Comparison of ENCODE assay signal across 21 cellular contexts in the genomic region with DNA sequence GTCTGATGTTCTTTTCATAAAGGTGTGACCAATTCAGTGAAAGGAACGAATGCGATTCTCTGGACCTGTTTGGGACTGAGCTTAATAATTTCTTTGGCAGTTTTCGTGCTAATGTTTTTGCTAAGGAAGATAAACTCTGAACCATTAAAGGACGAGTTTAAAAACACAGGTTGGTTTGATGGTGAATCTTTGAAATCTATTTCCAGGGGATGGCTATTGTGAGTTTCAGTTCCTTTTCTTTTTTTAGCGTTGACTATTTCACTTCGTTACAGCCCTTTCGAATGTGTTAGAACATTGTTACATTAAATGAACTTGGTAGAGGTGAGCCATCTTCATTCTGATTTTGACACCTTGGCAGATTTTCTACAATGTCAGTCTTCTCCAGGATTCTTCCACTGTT. TPM values are rescaled to one million over a fixed set of nuclear protein-coding genes. Genes with fewer than 3 reads are reported as not detected.
A peak's percentile ranks its signal among the peaks of the same experiment; 100 is the strongest.
DNase-seq lines count a peak whose midpoint lies in the region; ATAC-seq and TF ChIP-seq lines count a peak whose summit lies in the region.
"Had no signal": no experiment of that assay in that cellular context is flagged by ENCODE, and none has a peak within 500 bp of the region (broad histone marks: within the 10 kb centered on the region; RNA-seq: fewer than 3 reads in every experiment).

No MANE protein-coding gene starts in this region.

- H3K9ac ChIP-seq in MM.1S (ENCODE audit: low read length): peak overlapping the region; percentile 96

- no peaks in the 10 kb centered on the region for H3K27me3 ChIP-seq in MM.1S (replicated peaks; ENCODE audit: insufficient read depth, low read length)
- H3K27me3 ChIP-seq in spleen (replicated peaks in 1 of 7): no peaks in the 10 kb centered on the region
- H3K27me3 ChIP-seq in left ventricle myocardium inferior (ENCODE audit: low read depth): no peaks in the 10 kb centered on the region

- H2AFZ ChIP-seq in MM.1S (ENCODE audit: low read length): no peak overlapping the region

- intact Hi-C loops in spleen (cut with DNase I; ENCODE audit: low total_unique reads): no loop called here
- intact Hi-C loops in left ventricle myocardium inferior (cut with micrococcal nuclease): no loop called here

- TF ChIP-seq POLR2A in spleen (IDR thresholded peaks at IDR 0.05): no peak

- peaks cover 80% of the 10 kb centered on the region for H3F3A ChIP-seq in MM.1S (ENCODE audit: insufficient read depth, low read length)

- H3K4me1 ChIP-seq in MM.1S (ENCODE audit: low read length): peaks cover 31% of the 10 kb centered on the region
- H3K4me1 ChIP-seq in spleen: peaks cover 0 to 52% (median 14%) of the 10 kb centered on the region in 6 donors
- H3K4me1 ChIP-seq in left ventricle myocardium inferior: no peaks in the 10 kb centered on the region
- H3K4me1 ChIP-seq: A549, Caco-2, tibial artery had no signal

- ATAC-seq in GM21423 (IDR thresholded peaks at IDR 0.05; ENCODE audit: unreplicated experiment): peak; percentile 32
- ATAC-seq: A549; activated CD8-positive, alpha-beta memory T cell treated with anti-CD3 and anti-CD28 coated beads, Interleukin-2, amount 10 ng/mL, durations not matched to agents 7 days and 5 days; effector memory CD8-positive, alpha-beta T cell had no signal

- H3K9me3 ChIP-seq in MM.1S (replicated peaks; ENCODE audit: insufficient read depth, low read length) (no peaks in the 10 kb centered on the region), spleen (no peaks in the 10 kb centered on the region), left ventricle myocardium inferior (replicated peaks) (no peaks in the 10 kb centered on the region)
- H3K9me3 ChIP-seq: A549, Caco-2, tibial artery had no signal

- no peaks in the 10 kb centered on the region for H3K9me2 ChIP-seq in MM.1S (replicated peaks; ENCODE audit: insufficient read depth, low read length)

- TF ChIP-seq CTCF in MM.1S (IDR thresholded peaks at IDR 0.05; ENCODE audit: low read length): no peak
- no peak for TF ChIP-seq CTCF in spleen (IDR thresholded peaks at IDR 0.05 in 8 of 11, conservative IDR thresholded peaks at IDR 0.05 in 3 of 11)
- TF ChIP-seq CTCF in left ventricle myocardium inferior (IDR thresholded peaks at IDR 0.05; ENCODE audit: borderline replicate concordance): no peak

- peak overlapping the region; percentile 85 for H3K4me3 ChIP-seq in MM.1S (ENCODE audit: low read length)
- H3K4me3 ChIP-seq in spleen: peak overlapping the region in 2 of 8 donors; percentile 22 to 36
- H3K4me3 ChIP-seq in left ventricle myocardium inferior: no peak overlapping the region
- H3K4me3 ChIP-seq: A549, tibial artery had no signal

- H3K27ac ChIP-seq in MM.1S (ENCODE audit: low read length) (peak overlapping the region; percentile 98), spleen (peak overlapping the region in 7 of 8 donors; percentile 58 to 82 (median 73)), left ventricle myocardium inferior (replicated peaks) (no peak overlapping the region)
- H3K27ac ChIP-seq: A549, tibial artery had no signal

- H3K36me3 ChIP-seq in MM.1S (replicated peaks; ENCODE audit: insufficient read depth, low read length) (peaks cover 8% of the 10 kb centered on the region; the same call in 1 of the 2 replicates), spleen (no peaks in the 10 kb centered on the region), left ventricle myocardium inferior (no peaks in the 10 kb centered on the region)

- H3K79me2 ChIP-seq in MM.1S (ENCODE audit: low read length): peaks cover 70% of the 10 kb centered on the region

- DNase-seq in SIG-M5 treated with dmso at 0.1 percent for 504 hours (lab: John Stamatoyannopoulos, UW; ENCODE audit: unreplicated experiment): peak; percentile 32
- DNase-seq in SIG-M5 (lab: John Stamatoyannopoulos, UW): no peak
- DNase-seq in MM.1S: peak; percentile 81
- DNase-seq in spleen: no peak
- no peak for DNase-seq in activated CD8-positive, alpha-beta memory T cell treated with anti-CD3 and anti-CD28 coated beads for 24 hours
- DNase-seq in left ventricle myocardium inferior: no peak
- DNase-seq in mesenteric fat pad (ENCODE audit: low spot score): no peak
- DNase-seq: activated CD8-positive, alpha-beta memory T cell treated with anti-CD3 and anti-CD28 coated beads, Interleukin-2, amount 10 ng/mL, durations not matched to agents 7 days and 5 days; activated naive CD4-positive, alpha-beta T cell treated with Interleukin-2 at 50 U/mL for 16 hours; Caco-2; effector memory CD8-positive, alpha-beta T cell; midbrain; NCI-H2029; NCI-H774; tibial artery had no signal

- no peaks in the 10 kb centered on the region for H4K20me1 ChIP-seq in MM.1S (ENCODE audit: insufficient read depth, low read length)

- 50 to 78% (median 59%) methylated on average over 7 of the region's 7 CpGs for WGBS in spleen, 5 donors

- peak overlapping the region; percentile 98 for H3K4me2 ChIP-seq in MM.1S (ENCODE audit: low read depth, low read length)
- H3K4me2 ChIP-seq: A549 had no signal

RNA-seq across cellular contexts. Expression of a gene that starts 1.2 kb away (rescaled TPM):
- total RNA-seq in spleen (10 to 100 TPM in 2 of 7 donors, 1 to 10 TPM in 5; 4.8 to 20.1 (median 7.5) TPM), left ventricle myocardium inferior (not detected), mesenteric fat pad (not detected)
- 10 to 100 TPM in 2 of 3 donors, 1 to 10 TPM in 1; 9.5 to 15.1 (median 14.7) TPM for polyA plus RNA-seq in spleen
- total RNA-seq: activated CD8-positive, alpha-beta memory T cell treated with anti-CD3 and anti-CD28 coated beads, Interleukin-2, amount 10 ng/mL, durations not matched to agents 7 days and 5 days; bronchial epithelial cell; Caco-2; fibroblast of villous mesenchyme; progenitor cell of endocrine pancreas; SK-MEL-5 had no signal
- polyA plus RNA-seq: A549 had no signal

RNA-seq across cellular contexts. Expression of a gene that starts 10.4 kb away (rescaled TPM):
- total RNA-seq in spleen (10 to 100 TPM; 42.5 to 91.9 (median 78.5) TPM), left ventricle myocardium inferior (13.2 TPM), mesenteric fat pad (71.8 TPM)
- polyA plus RNA-seq in spleen: 1 to 10 TPM; 5.7 to 6.9 (median 6.9) TPM

RNA-seq across cellular contexts. Expression of a gene that starts 24.3 kb away (rescaled TPM):
- 10 to 100 TPM in 5 of 7 donors, 1 to 10 TPM in 2; 5.7 to 23.7 (median 13.5) TPM for total RNA-seq in spleen
- 1 to 10 TPM; 4.0 to 6.1 (median 5.1) TPM for polyA plus RNA-seq in spleen
- total RNA-seq in left ventricle myocardium inferior: 0.77 TPM
- 10.9 TPM for total RNA-seq in mesenteric fat pad

RNA-seq across cellular contexts. Expression of a gene that starts 50.4 kb away (rescaled TPM):
- total RNA-seq in spleen: 100 to 1,000 TPM in 1 of 7 donors, 10 to 100 TPM in 6; 54.6 to 123 (median 72.7) TPM
- 10 to 100 TPM; 17.1 to 24.7 (median 24.2) TPM for polyA plus RNA-seq in spleen
- 82.3 TPM for total RNA-seq in left ventricle myocardium inferior
- total RNA-seq in mesenteric fat pad: 138 TPM

Comparison
In these comparisons a context has a peak if more than half of its experiments do, and no peak if none do; other contexts are left out.
1. DNase-seq: peak in SIG-M5 treated with dmso at 0.1 percent for 504 hours (single experiment) and MM.1S (single experiment); none in SIG-M5 (single experiment), spleen (single experiment), activated CD8-positive, alpha-beta memory T cell treated with anti-CD3 and anti-CD28 coated beads for 24 hours (single experiment), left ventricle myocardium inferior (single experiment) and mesenteric fat pad (single experiment).